9 cellular contexts compared by ENCODE assay signal in the genomic region with DNA sequence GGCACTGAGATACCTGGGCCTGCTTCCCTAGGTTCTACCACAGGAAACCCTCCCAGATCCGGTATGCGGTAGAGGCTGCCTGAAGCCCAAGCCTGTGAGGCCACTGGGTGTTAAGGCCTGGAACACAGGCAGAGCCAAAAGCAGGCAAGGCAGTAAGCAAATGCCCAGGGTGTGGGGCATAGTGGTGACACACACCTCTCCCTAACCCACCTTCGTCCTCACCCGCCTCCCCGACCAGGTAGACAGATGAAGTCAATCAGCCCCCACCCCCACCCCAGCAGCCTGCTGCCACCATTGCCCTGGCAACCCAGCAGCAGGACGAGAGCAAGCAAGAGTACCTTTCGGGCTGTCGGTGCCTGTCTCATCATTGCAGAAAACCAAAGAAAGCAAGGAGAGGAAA. TPM values are rescaled to one million over a fixed set of nuclear protein-coding genes. Genes with fewer than 3 reads are reported as not detected.
DNase-seq lines count a peak whose midpoint lies in the region; ATAC-seq and TF ChIP-seq lines count a peak whose summit lies in the region.
"Had no signal": no experiment of that assay in that cellular context is flagged by ENCODE, and none has a peak within 500 bp of the region (broad histone marks: within the 10 kb centered on the region; RNA-seq: fewer than 3 reads in every experiment).

No MANE protein-coding gene starts in this region.

- TF ChIP-seq CTCF in heart right ventricle (IDR thresholded peaks at IDR 0.05) (no peak), osteoblast (IDR thresholded peaks at IDR 0.05; ENCODE audit: extremely low read depth, low read depth, low read length) (no peak)
- no peak for TF ChIP-seq CTCF in CD8-positive, alpha-beta T cell (IDR thresholded peaks at IDR 0.05)

- CTCF ChIA-PET in CD8-positive, alpha-beta T cell (lab: Charles Lee) = interaction anchor here (0.9 kb wide), 1 partner anchor 26 kb away, joined by 3 read pairs; no protein-coding TSS in a partner anchor

- H3K27ac ChIP-seq in BLaER1 treated with 17β-estradiol and CSF1 and Interleukin-3, amounts not matched to agents 10 nM and 100 nM = no peak overlapping the region
- H3K27ac ChIP-seq in heart right ventricle = peak overlapping the region in 9 of 10 donors; percentile 2 to 69 (median 50)
- H3K27ac ChIP-seq in osteoblast (ENCODE audit: low read depth, low read length) = no peak overlapping the region
- H3K27ac ChIP-seq in CD8-positive, alpha-beta T cell (ENCODE audit: low read depth, low read length) = no peak overlapping the region

- 64 to 75% methylated on average over 8 of the region's 8 CpGs for WGBS in heart right ventricle, 2 donors

- DNase-seq in adipocyte (ENCODE audit: low read depth) (no peak), heart right ventricle (no peak), osteoblast (ENCODE audit: insufficient read length, low spot score, missing footprints) (peak; percentile 47), NCI-H187 (lab: John Stamatoyannopoulos, UW) (no peak)
- no peak for DNase-seq in activated CD4-positive, alpha-beta T cell treated with anti-CD3 and anti-CD28 coated beads for 48 hours
- DNase-seq in CD8-positive, alpha-beta T cell = no peak
- DNase-seq: activated naive CD4-positive, alpha-beta T cell had no signal

- peak in 4 of 8 donors; percentile 4 to 24 (median 11) for ATAC-seq in heart right ventricle
- ATAC-seq in HG03520 (IDR thresholded peaks at IDR 0.05; ENCODE audit: unreplicated experiment) = no peak
- no peak for ATAC-seq in CD8-positive, alpha-beta T cell

- peaks cover 63 to 97% (median 82%) of the 10 kb centered on the region in 11 experiments for H3K36me3 ChIP-seq in BLaER1 treated with 17β-estradiol and CSF1 and Interleukin-3, amounts not matched to agents 10 nM and 100 nM
- H3K36me3 ChIP-seq in adipocyte (ENCODE audit: control insufficient read depth, insufficient read depth, low read length, severe bottlenecking) (peaks cover 53% of the 10 kb centered on the region), heart right ventricle (peaks cover under 1 to 71% (median 43%) of the 10 kb centered on the region in 9 donors), osteoblast (ENCODE audit: insufficient read depth, low read length) (peaks cover 58% of the 10 kb centered on the region)
- H3K36me3 ChIP-seq in CD8-positive, alpha-beta T cell (ENCODE audit: insufficient read depth, low read length) = peaks cover 25% of the 10 kb centered on the region

- intact Hi-C loops in heart right ventricle (cut with DNase I) = loop anchor here in 1 of 10 donors (10.0 kb wide), 1 partner anchor 1139 kb away; a partner anchor contains a TSS
- intact Hi-C loops in CD8-positive, alpha-beta T cell (cut with DNase I, micrococcal nuclease) = no loop called here

- POLR2A ChIA-PET in CD8-positive, alpha-beta T cell (lab: Charles Lee) = no interaction called here

- no peaks in the 10 kb centered on the region for H3K9me3 Mint-ChIP-seq in CD8-positive, alpha-beta T cell

- H3K4me3 ChIP-seq in BLaER1 treated with 17β-estradiol and CSF1 and Interleukin-3, amounts not matched to agents 10 nM and 100 nM = no peak overlapping the region
- H3K4me3 ChIP-seq in adipocyte (ENCODE audit: low read length) (peak overlapping the region; percentile 41), heart right ventricle (peak overlapping the region in 9 of 10 donors; percentile 20 to 58 (median 46)), osteoblast (ENCODE audit: insufficient read depth, low read length) (no peak overlapping the region)
- no peak overlapping the region for H3K4me3 ChIP-seq in CD8-positive, alpha-beta T cell (ENCODE audit: low read depth, low read length)

- peak overlapping the region in 9 of 11 experiments; percentile 24 to 61 (median 56); a peak in 15 of 22 replicates for H3K4me2 ChIP-seq in BLaER1 treated with 17β-estradiol and CSF1 and Interleukin-3, amounts not matched to agents 10 nM and 100 nM
- H3K4me2 ChIP-seq in osteoblast (ENCODE audit: insufficient read depth, low read length) = no peak overlapping the region

- no peak overlapping the region for H2AFZ ChIP-seq in osteoblast (ENCODE audit: low read length)

- H3K36me3 Mint-ChIP-seq in CD8-positive, alpha-beta T cell = peaks cover 86% of the 10 kb centered on the region

- no peak overlapping the region for H3K4me3 Mint-ChIP-seq in CD8-positive, alpha-beta T cell

- no peak overlapping the region for H3K9ac ChIP-seq in BLaER1 treated with 17β-estradiol and CSF1 and Interleukin-3, amounts not matched to agents 10 nM and 100 nM
- H3K9ac ChIP-seq in adipocyte (ENCODE audit: low read length) = peak overlapping the region; percentile 8

- peaks cover 25 to 40% (median 34%) of the 10 kb centered on the region in 10 experiments for H3K4me1 ChIP-seq in BLaER1 treated with 17β-estradiol and CSF1 and Interleukin-3, amounts not matched to agents 10 nM and 100 nM
- H3K4me1 ChIP-seq in adipocyte (ENCODE audit: control insufficient read depth, insufficient read depth, low read length) (peaks cover 23% of the 10 kb centered on the region), heart right ventricle (peaks cover 12 to 51% (median 30%) of the 10 kb centered on the region in 9 donors), osteoblast (ENCODE audit: insufficient read depth, low read length) (peaks cover 6% of the 10 kb centered on the region)
- no peaks in the 10 kb centered on the region for H3K4me1 ChIP-seq in CD8-positive, alpha-beta T cell (ENCODE audit: insufficient read depth, low read length)

- H3K79me2 ChIP-seq in osteoblast (ENCODE audit: insufficient read depth, low read length) = peaks cover 69% of the 10 kb centered on the region

- H3K9me3 ChIP-seq in BLaER1 treated with 17β-estradiol and CSF1 and Interleukin-3, amounts not matched to agents 10 nM and 100 nM (replicated peaks in 1 of 11) = no peaks in the 10 kb centered on the region
- no peaks in the 10 kb centered on the region for H3K9me3 ChIP-seq in adipocyte (ENCODE audit: control insufficient read depth, low read length)
- H3K9me3 ChIP-seq in heart right ventricle = no peaks in the 10 kb centered on the region
- no peaks in the 10 kb centered on the region for H3K9me3 ChIP-seq in osteoblast (ENCODE audit: low read depth, low read length)
- no peaks in the 10 kb centered on the region for H3K9me3 ChIP-seq in CD8-positive, alpha-beta T cell (ENCODE audit: low read length)

- no peaks in the 10 kb centered on the region for H3K27me3 ChIP-seq in BLaER1 treated with 17β-estradiol and CSF1 and Interleukin-3, amounts not matched to agents 10 nM and 100 nM
- H3K27me3 ChIP-seq in adipocyte (replicated peaks; ENCODE audit: control insufficient read depth, insufficient read depth, low read length) = no peaks in the 10 kb centered on the region
- no peaks in the 10 kb centered on the region for H3K27me3 ChIP-seq in heart right ventricle
- H3K27me3 ChIP-seq in osteoblast (ENCODE audit: insufficient read depth, low read length) = no peaks in the 10 kb centered on the region
- H3K27me3 ChIP-seq in CD8-positive, alpha-beta T cell (ENCODE audit: insufficient read depth, low read length) = no peaks in the 10 kb centered on the region

- H4K20me1 ChIP-seq in BLaER1 treated with 17β-estradiol and CSF1 and Interleukin-3, amounts not matched to agents 10 nM and 100 nM = peaks cover 5 to 86% (median 67%) of the 10 kb centered on the region in 11 experiments; a peak in 18 of 22 replicates
- H4K20me1 ChIP-seq in osteoblast (ENCODE audit: insufficient read depth, low read length) = peaks cover 32% of the 10 kb centered on the region

- no peak overlapping the region for H3K27ac Mint-ChIP-seq in CD8-positive, alpha-beta T cell

- H3K4me1 Mint-ChIP-seq in CD8-positive, alpha-beta T cell (ENCODE audit: low read depth) = peaks cover 22% of the 10 kb centered on the region

- H3K27me3 Mint-ChIP-seq in CD8-positive, alpha-beta T cell (ENCODE audit: low read depth) = no peaks in the 10 kb centered on the region

RNA-seq across cellular contexts. Expression of a gene that starts 6.1 kb away (rescaled TPM):
- total RNA-seq in heart right ventricle = 100 to 1,000 TPM; 140 to 285 (median 195) TPM
- polyA plus RNA-seq in heart right ventricle = 100 to 1,000 TPM; 123 to 168 TPM
- 135 and 177 TPM in 2 replicates for total RNA-seq in osteoblast
- 10 to 100 TPM; 46.1 to 53.7 TPM for total RNA-seq in CD8-positive, alpha-beta T cell

RNA-seq across cellular contexts. Expression of a gene that starts 30.8 kb away (rescaled TPM):
- total RNA-seq in heart right ventricle (1 to 10 TPM in 8 of 10 donors, under 1 TPM in 2; 0.82 to 4.6 (median 1.9) TPM), osteoblast (0.36 and 2.7 TPM in 2 replicates)
- 1 to 10 TPM in 1 of 2 donors, under 1 TPM in 1; 0.43 to 2.3 TPM for polyA plus RNA-seq in heart right ventricle
- 1 to 10 TPM; 5.7 to 8.0 TPM for total RNA-seq in CD8-positive, alpha-beta T cell

RNA-seq across cellular contexts. Expression of a gene that starts 47.4 kb away (rescaled TPM):
- total RNA-seq in heart right ventricle (1 to 10 TPM in 5 of 10 donors, under 1 TPM in 5; 0.52 to 1.7 (median 0.99) TPM), osteoblast (0.72 and 1.5 TPM in 2 replicates)
- polyA plus RNA-seq in heart right ventricle = 1 to 10 TPM; 1.2 to 1.3 TPM
- total RNA-seq in CD8-positive, alpha-beta T cell = 1 to 10 TPM in 1 of 2 experiments, under 1 TPM in 1; 0.75 to 1.8 TPM

RNA-seq across cellular contexts. Expression of a gene that starts 47.5 kb away (rescaled TPM):
- total RNA-seq in heart right ventricle = 1 to 10 TPM; 1.1 to 6.7 (median 2.4) TPM
- 1 to 10 TPM; 2.9 to 8.7 TPM for polyA plus RNA-seq in heart right ventricle
- total RNA-seq in osteoblast = 21.2 and 23.9 TPM in 2 replicates
- 10 to 100 TPM; 18.4 to 19.8 TPM for total RNA-seq in CD8-positive, alpha-beta T cell

Comparison
In these comparisons a context has a peak if more than half of its experiments do, and no peak if none do; other contexts are left out.
1. H3K27ac ChIP-seq: peak in heart right ventricle (9 of 10); none in BLaER1 treated with 17β-estradiol and CSF1 and Interleukin-3, amounts not matched to agents 10 nM and 100 nM (0 of 11), osteoblast (single experiment) and CD8-positive, alpha-beta T cell (single experiment).
2. H3K4me3 ChIP-seq: peak in adipocyte (single experiment) and heart right ventricle (9 of 10); none in BLaER1 treated with 17β-estradiol and CSF1 and Interleukin-3, amounts not matched to agents 10 nM and 100 nM (0 of 10), osteoblast (single experiment) and CD8-positive, alpha-beta T cell (single experiment).